Comparison of ENCODE assay signal across 25 cellular contexts in the genomic region with DNA sequence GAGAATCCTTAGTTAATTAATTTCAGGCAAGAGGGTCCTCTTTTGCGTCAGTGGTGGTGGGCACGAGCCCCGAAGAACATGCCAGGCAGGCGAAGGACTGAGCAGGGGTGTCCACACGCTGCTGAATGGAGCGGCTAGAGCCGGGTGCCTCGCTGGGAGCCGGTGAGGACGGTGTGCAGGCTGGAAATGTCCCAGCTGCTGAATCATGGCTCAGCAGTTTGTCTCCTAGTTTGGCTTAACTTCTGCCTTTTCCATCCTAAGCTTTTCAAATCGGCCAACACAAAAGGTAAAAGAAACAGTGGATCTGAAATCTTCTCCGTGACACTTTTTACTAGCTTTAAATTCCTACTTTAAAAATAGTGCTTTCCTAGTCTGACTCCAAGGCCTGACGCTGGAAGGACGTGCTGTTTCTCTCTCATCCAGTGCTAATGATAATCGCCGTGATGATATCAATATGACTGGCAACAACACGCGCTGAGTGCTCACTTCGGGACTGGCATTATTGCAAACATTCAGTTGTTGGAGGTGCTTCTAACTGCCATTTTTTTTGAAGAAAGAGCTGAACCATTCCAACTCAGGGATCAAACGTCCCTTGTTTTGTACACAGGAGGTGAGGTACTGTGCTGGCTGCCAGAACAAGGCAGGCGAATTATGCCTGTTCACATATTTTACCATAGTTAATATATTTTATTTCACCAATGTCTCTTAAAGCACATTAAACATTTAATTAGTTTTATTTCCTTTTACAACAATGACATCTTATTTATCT. TPM values are rescaled to one million over a fixed set of nuclear protein-coding genes. Genes with fewer than 3 reads are reported as not detected.
DNase-seq lines count a peak whose midpoint lies in the region; ATAC-seq and TF ChIP-seq lines count a peak whose summit lies in the region.
"Had no signal": no experiment of that assay in that cellular context is flagged by ENCODE, and none has a peak within 500 bp of the region (broad histone marks: within the 10 kb centered on the region; RNA-seq: fewer than 3 reads in every experiment).

No MANE protein-coding gene starts in this region.

- WGBS in ovary, 3 donors: 25 to 29% (median 25%) methylated on average over 21 of the region's 21 CpGs

- H3K27ac ChIP-seq in angular gyrus (ENCODE audit: low read depth, low read length) (peak overlapping the region; percentile 74), ovary (peak overlapping the region in 1 of 2 donors; percentile 26)
- H3K27ac ChIP-seq: esophagus squamous epithelium, parathyroid adenoma, thyroid gland had no signal

- CTCF ChIA-PET in activated CD4-positive, alpha-beta memory T cell treated with anti-CD3 and anti-CD28 coated beads, Interleukin-2, amount 10 ng/mL, durations not matched to agents 7 days and 5 days (lab: Charles Lee): no interaction called here

- no peak for TF ChIP-seq EP300 in ovary (IDR thresholded peaks at IDR 0.05)

- no peak overlapping the region for H3K27ac Mint-ChIP-seq in activated CD4-positive, alpha-beta memory T cell treated with anti-CD3 and anti-CD28 coated beads, Interleukin-2, amount 10 ng/mL, durations not matched to agents 7 days and 5 days
- H3K27ac Mint-ChIP-seq in activated naive CD8-positive, alpha-beta T cell treated with anti-CD3 and anti-CD28 coated beads, Interleukin-2, amount 50 U/mL, for 24 hours: no peak overlapping the region
- H3K27ac Mint-ChIP-seq: activated naive CD4-positive, alpha-beta T cell treated with anti-CD3 and anti-CD28 coated beads, Interleukin-2, amount 50 U/mL, for 72 hours; CD4-positive, alpha-beta T cell; nephron; T-cell had no signal

- ATAC-seq in left cardiac atrium (peak; percentile 62 to 76), HG03139 (IDR thresholded peaks at IDR 0.05; ENCODE audit: unreplicated experiment) (no peak)
- ATAC-seq in activated naive CD8-positive, alpha-beta T cell treated with anti-CD3 and anti-CD28 coated beads, Interleukin-2, amount 50 U/mL, for 24 hours: no peak
- ATAC-seq: activated naive CD4-positive, alpha-beta T cell treated with anti-CD3 and anti-CD28 coated beads, Interleukin-2, amount 50 U/mL, for 72 hours; T-cell had no signal

- POLR2A ChIA-PET in activated CD4-positive, alpha-beta memory T cell treated with anti-CD3 and anti-CD28 coated beads, Interleukin-2, amount 10 ng/mL, durations not matched to agents 7 days and 5 days (lab: Charles Lee): no interaction called here

- peaks cover 2% of the 10 kb centered on the region for H3K4me1 ChIP-seq in ovary (ENCODE audit: insufficient read depth)
- H3K4me1 ChIP-seq: esophagus squamous epithelium, parathyroid adenoma, thyroid gland had no signal

- peaks cover 31% of the 10 kb centered on the region for H3K27me3 Mint-ChIP-seq in activated CD4-positive, alpha-beta memory T cell treated with anti-CD3 and anti-CD28 coated beads, Interleukin-2, amount 10 ng/mL, durations not matched to agents 7 days and 5 days
- peaks cover 25% of the 10 kb centered on the region for H3K27me3 Mint-ChIP-seq in activated naive CD8-positive, alpha-beta T cell treated with anti-CD3 and anti-CD28 coated beads, Interleukin-2, amount 50 U/mL, for 24 hours

- H3K27me3 ChIP-seq in ovary: no peaks in the 10 kb centered on the region
- H3K27me3 ChIP-seq: thyroid gland had no signal

- H3K9me3 Mint-ChIP-seq in activated CD4-positive, alpha-beta memory T cell treated with anti-CD3 and anti-CD28 coated beads, Interleukin-2, amount 10 ng/mL, durations not matched to agents 7 days and 5 days: peaks cover 10% of the 10 kb centered on the region
- peaks cover 4% of the 10 kb centered on the region for H3K9me3 Mint-ChIP-seq in activated naive CD8-positive, alpha-beta T cell treated with anti-CD3 and anti-CD28 coated beads, Interleukin-2, amount 50 U/mL, for 24 hours
- H3K9me3 Mint-ChIP-seq: activated naive CD4-positive, alpha-beta T cell treated with anti-CD3 and anti-CD28 coated beads, Interleukin-2, amount 50 U/mL, for 72 hours had no signal

- peaks cover 8% of the 10 kb centered on the region for H3K4me1 Mint-ChIP-seq in activated CD4-positive, alpha-beta memory T cell treated with anti-CD3 and anti-CD28 coated beads, Interleukin-2, amount 10 ng/mL, durations not matched to agents 7 days and 5 days
- no peaks in the 10 kb centered on the region for H3K4me1 Mint-ChIP-seq in activated naive CD8-positive, alpha-beta T cell treated with anti-CD3 and anti-CD28 coated beads, Interleukin-2, amount 50 U/mL, for 24 hours
- H3K4me1 Mint-ChIP-seq: T-cell had no signal

- no peak for TF ChIP-seq CTCF in ovary (IDR thresholded peaks at IDR 0.05)

- H3K4me3 ChIP-seq in ovary: no peak overlapping the region
- H3K4me3 ChIP-seq: esophagus squamous epithelium, thyroid gland had no signal

- peaks cover 8% of the 10 kb centered on the region for H3K36me3 Mint-ChIP-seq in activated CD4-positive, alpha-beta memory T cell treated with anti-CD3 and anti-CD28 coated beads, Interleukin-2, amount 10 ng/mL, durations not matched to agents 7 days and 5 days (ENCODE audit: low read depth)
- H3K36me3 Mint-ChIP-seq in activated naive CD8-positive, alpha-beta T cell treated with anti-CD3 and anti-CD28 coated beads, Interleukin-2, amount 50 U/mL, for 24 hours (ENCODE audit: low read depth): peaks cover 1% of the 10 kb centered on the region
- H3K36me3 Mint-ChIP-seq: activated naive CD4-positive, alpha-beta T cell treated with anti-CD3 and anti-CD28 coated beads, Interleukin-2, amount 50 U/mL, for 72 hours; T-cell had no signal

- intact Hi-C loops in left cardiac atrium (cut with DNase I): no loop called here
- intact Hi-C loops in ovary (cut with DNase I): no loop called here

- no peak overlapping the region for H3K4me3 Mint-ChIP-seq in activated CD4-positive, alpha-beta memory T cell treated with anti-CD3 and anti-CD28 coated beads, Interleukin-2, amount 10 ng/mL, durations not matched to agents 7 days and 5 days
- H3K4me3 Mint-ChIP-seq in activated naive CD8-positive, alpha-beta T cell treated with anti-CD3 and anti-CD28 coated beads, Interleukin-2, amount 50 U/mL, for 24 hours: no peak overlapping the region
- H3K4me3 Mint-ChIP-seq: CD4-positive, alpha-beta T cell; nephron; T-cell had no signal

- no peaks in the 10 kb centered on the region for H3K36me3 ChIP-seq in ovary
- H3K36me3 ChIP-seq: esophagus squamous epithelium, thyroid gland had no signal

- TF ChIP-seq POLR2A in ovary (IDR thresholded peaks at IDR 0.05): no peak

- DNase-seq in D341Med (ENCODE audit: low spot score) (peak; percentile 48), left cardiac atrium (no peak), ovary (peak in 4 of 5 donors; percentile 43 to 55 (median 51)), iPS-NIHi7 (ENCODE audit: extremely low spot score) (no peak)
- DNase-seq in activated CD4-positive, alpha-beta memory T cell treated with anti-CD3 and anti-CD28 coated beads, Interleukin-2, amount 10 ng/mL, durations not matched to agents 7 days and 5 days: no peak
- DNase-seq in activated naive CD8-positive, alpha-beta T cell treated with anti-CD3 and anti-CD28 coated beads, Interleukin-2, amount 50 U/mL, for 24 hours: no peak
- DNase-seq: CD4-positive, alpha-beta T cell; cerebellar nuclear complex; effector memory CD4-positive, alpha-beta T cell; esophagus squamous epithelium; GF-D8; H7; IMR-90; NCI-H146; NCI-H748 treated with DMSO at 0.1 percent for 48 hours; SHP77; stimulated activated CD4-positive, alpha-beta T cell treated with anti-CD3 and anti-CD28 coated beads, Interleukin-1b, Interleukin-23, amount 100 ng/mL, for 48 hours; T-cell; thyroid gland had no signal

- no peaks in the 10 kb centered on the region for H3K9me3 ChIP-seq in ovary
- H3K9me3 ChIP-seq: esophagus squamous epithelium, thyroid gland had no signal

RNA-seq across cellular contexts. Expression of a gene that starts 19.8 kb away (rescaled TPM):
- 10 to 100 TPM; 14.5 to 20.2 TPM for total RNA-seq in left cardiac atrium
- total RNA-seq in ovary: 10 to 100 TPM in 4 of 7 donors, 1 to 10 TPM in 3; 3.9 to 25.4 (median 13.0) TPM
- polyA plus RNA-seq in ovary: 10 to 100 TPM in 1 of 2 donors, 1 to 10 TPM in 1; 3.8 to 26.0 TPM
- under 1 TPM; 0.53 to 0.58 TPM for total RNA-seq in activated CD4-positive, alpha-beta memory T cell treated with anti-CD3 and anti-CD28 coated beads, Interleukin-2, amount 10 ng/mL, durations not matched to agents 7 days and 5 days
- total RNA-seq: IMR-90, M059J had no signal
- polyA plus RNA-seq: IMR-90 had no signal

Comparison
In these comparisons a context has a peak if more than half of its experiments do, and no peak if none do; other contexts are left out.
1. DNase-seq: peak in D341Med (single experiment) and ovary (4 of 5); none in left cardiac atrium (single experiment), activated CD4-positive, alpha-beta memory T cell treated with anti-CD3 and anti-CD28 coated beads, Interleukin-2, amount 10 ng/mL, durations not matched to agents 7 days and 5 days (single experiment), activated naive CD8-positive, alpha-beta T cell treated with anti-CD3 and anti-CD28 coated beads, Interleukin-2, amount 50 U/mL, for 24 hours (single experiment) and iPS-NIHi7 (single experiment).
2. ATAC-seq: peak in left cardiac atrium (2 of 2); none in HG03139 (single experiment) and activated naive CD8-positive, alpha-beta T cell treated with anti-CD3 and anti-CD28 coated beads, Interleukin-2, amount 50 U/mL, for 24 hours (single experiment).